ENCODE assay signal across 1 cellular context in the genomic region with DNA sequence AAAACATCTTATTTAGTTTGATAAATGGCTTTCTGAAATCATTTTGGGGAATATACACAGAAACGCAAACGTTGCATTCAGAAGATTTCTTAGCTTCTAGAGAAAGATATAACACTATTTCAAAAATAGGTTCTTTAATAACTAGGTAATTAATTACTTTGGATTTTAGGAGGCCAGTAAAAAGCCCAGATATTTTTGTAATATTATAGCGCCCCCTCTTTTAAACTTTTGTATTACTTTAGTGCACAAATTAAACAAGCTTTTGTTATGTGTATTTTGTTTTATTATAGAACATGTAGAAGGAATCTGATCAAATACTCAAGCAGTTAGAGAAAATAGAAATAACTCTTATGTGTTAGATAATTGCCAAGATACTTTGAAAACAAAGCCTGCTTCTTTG.
A peak's percentile ranks its signal among the peaks of the same experiment; 100 is the strongest.
TF ChIP-seq lines count a peak whose summit lies in the region.

No MANE protein-coding gene starts in this region.

TF ChIP-seq in H1, 55 proteins besides CTCF, POLR2A, EP300 and RAD21:
- no peak for TF ChIP-seq POLR2AphosphoS5 (IDR thresholded peaks at IDR 0.05; ENCODE audit: low read depth, low read length)
- TF ChIP-seq YY1 (IDR thresholded peaks at IDR 0.05; ENCODE audit: low read depth, low read length) = no peak
- TF ChIP-seq, protein P1, sequence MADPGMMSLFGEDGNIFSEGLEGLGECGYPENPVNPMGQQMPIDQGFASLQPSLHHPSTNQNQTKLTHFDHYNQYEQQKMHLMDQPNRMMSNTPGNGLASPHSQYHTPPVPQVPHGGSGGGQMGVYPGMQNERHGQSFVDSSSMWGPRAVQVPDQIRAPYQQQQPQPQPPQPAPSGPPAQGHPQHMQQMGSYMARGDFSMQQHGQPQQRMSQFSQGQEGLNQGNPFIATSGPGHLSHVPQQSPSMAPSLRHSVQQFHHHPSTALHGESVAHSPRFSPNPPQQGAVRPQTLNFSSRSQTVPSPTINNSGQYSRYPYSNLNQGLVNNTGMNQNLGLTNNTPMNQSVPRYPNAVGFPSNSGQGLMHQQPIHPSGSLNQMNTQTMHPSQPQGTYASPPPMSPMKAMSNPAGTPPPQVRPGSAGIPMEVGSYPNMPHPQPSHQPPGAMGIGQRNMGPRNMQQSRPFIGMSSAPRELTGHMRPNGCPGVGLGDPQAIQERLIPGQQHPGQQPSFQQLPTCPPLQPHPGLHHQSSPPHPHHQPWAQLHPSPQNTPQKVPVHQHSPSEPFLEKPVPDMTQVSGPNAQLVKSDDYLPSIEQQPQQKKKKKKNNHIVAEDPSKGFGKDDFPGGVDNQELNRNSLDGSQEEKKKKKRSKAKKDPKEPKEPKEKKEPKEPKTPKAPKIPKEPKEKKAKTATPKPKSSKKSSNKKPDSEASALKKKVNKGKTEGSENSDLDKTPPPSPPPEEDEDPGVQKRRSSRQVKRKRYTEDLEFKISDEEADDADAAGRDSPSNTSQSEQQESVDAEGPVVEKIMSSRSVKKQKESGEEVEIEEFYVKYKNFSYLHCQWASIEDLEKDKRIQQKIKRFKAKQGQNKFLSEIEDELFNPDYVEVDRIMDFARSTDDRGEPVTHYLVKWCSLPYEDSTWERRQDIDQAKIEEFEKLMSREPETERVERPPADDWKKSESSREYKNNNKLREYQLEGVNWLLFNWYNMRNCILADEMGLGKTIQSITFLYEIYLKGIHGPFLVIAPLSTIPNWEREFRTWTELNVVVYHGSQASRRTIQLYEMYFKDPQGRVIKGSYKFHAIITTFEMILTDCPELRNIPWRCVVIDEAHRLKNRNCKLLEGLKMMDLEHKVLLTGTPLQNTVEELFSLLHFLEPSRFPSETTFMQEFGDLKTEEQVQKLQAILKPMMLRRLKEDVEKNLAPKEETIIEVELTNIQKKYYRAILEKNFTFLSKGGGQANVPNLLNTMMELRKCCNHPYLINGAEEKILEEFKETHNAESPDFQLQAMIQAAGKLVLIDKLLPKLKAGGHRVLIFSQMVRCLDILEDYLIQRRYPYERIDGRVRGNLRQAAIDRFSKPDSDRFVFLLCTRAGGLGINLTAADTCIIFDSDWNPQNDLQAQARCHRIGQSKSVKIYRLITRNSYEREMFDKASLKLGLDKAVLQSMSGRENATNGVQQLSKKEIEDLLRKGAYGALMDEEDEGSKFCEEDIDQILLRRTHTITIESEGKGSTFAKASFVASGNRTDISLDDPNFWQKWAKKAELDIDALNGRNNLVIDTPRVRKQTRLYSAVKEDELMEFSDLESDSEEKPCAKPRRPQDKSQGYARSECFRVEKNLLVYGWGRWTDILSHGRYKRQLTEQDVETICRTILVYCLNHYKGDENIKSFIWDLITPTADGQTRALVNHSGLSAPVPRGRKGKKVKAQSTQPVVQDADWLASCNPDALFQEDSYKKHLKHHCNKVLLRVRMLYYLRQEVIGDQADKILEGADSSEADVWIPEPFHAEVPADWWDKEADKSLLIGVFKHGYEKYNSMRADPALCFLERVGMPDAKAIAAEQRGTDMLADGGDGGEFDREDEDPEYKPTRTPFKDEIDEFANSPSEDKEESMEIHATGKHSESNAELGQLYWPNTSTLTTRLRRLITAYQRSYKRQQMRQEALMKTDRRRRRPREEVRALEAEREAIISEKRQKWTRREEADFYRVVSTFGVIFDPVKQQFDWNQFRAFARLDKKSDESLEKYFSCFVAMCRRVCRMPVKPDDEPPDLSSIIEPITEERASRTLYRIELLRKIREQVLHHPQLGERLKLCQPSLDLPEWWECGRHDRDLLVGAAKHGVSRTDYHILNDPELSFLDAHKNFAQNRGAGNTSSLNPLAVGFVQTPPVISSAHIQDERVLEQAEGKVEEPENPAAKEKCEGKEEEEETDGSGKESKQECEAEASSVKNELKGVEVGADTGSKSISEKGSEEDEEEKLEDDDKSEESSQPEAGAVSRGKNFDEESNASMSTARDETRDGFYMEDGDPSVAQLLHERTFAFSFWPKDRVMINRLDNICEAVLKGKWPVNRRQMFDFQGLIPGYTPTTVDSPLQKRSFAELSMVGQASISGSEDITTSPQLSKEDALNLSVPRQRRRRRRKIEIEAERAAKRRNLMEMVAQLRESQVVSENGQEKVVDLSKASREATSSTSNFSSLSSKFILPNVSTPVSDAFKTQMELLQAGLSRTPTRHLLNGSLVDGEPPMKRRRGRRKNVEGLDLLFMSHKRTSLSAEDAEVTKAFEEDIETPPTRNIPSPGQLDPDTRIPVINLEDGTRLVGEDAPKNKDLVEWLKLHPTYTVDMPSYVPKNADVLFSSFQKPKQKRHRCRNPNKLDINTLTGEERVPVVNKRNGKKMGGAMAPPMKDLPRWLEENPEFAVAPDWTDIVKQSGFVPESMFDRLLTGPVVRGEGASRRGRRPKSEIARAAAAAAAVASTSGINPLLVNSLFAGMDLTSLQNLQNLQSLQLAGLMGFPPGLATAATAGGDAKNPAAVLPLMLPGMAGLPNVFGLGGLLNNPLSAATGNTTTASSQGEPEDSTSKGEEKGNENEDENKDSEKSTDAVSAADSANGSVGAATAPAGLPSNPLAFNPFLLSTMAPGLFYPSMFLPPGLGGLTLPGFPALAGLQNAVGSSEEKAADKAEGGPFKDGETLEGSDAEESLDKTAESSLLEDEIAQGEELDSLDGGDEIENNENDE (IDR thresholded peaks at IDR 0.05; ENCODE audit: insufficient replicate concordance, low read length) = peak; percentile 29
